Comparison of ENCODE assay signal across 15 cellular contexts in genomic region chr15:89936051-89936792, GRCh38. TPM values are rescaled to one million over a fixed set of nuclear protein-coding genes. Genes with fewer than 3 reads are reported as not detected.
A peak's percentile ranks its signal among the peaks of the same experiment; 100 is the strongest.
DNase-seq lines count a peak whose midpoint lies in the region; ATAC-seq and TF ChIP-seq lines count a peak whose summit lies in the region.
"Had no signal": no experiment of that assay in that cellular context is flagged by ENCODE, and none has a peak within 500 bp of the region (broad histone marks: within the 10 kb centered on the region; RNA-seq: fewer than 3 reads in every experiment).

No MANE protein-coding gene starts in this region.

- no peaks in the 10 kb centered on the region for H3K9me3 ChIP-seq in BLaER1
- H3K9me3 ChIP-seq in HEK293 (ENCODE audit: control insufficient read depth, insufficient read depth, low read depth, low read length): no peaks in the 10 kb centered on the region
- H3K9me3 ChIP-seq in RWPE2 (ENCODE audit: severe bottlenecking): no peaks in the 10 kb centered on the region
- H3K9me3 ChIP-seq: suprapubic skin had no signal

- CTCF ChIA-PET in HEK293 (lab: Yijun Ruan, JAX): interaction anchor here (0.7 to 1.2 kb wide), 2 partner anchors 61 to 160 kb away, joined by 3 to 5 read pairs; no protein-coding TSS in a partner anchor

- no peak overlapping the region for H3K4me3 ChIP-seq in BLaER1
- no peak overlapping the region for H3K4me3 ChIP-seq in HEK293 (ENCODE audit: low read depth, low read length)
- H3K4me3 ChIP-seq in RWPE2 (ENCODE audit: severe bottlenecking): no peak overlapping the region
- H3K4me3 ChIP-seq: suprapubic skin had no signal

- H3K36me3 Mint-ChIP-seq in activated T-helper 2 cell treated with anti-CD3 and anti-CD28 coated beads, Interferon-gamma antibody, Interleukin-2, Interleukin-4, amounts not matched to agents 10 μg/mL and 5 μg/mL and 100 μg/mL, durations not matched to agents 14 hours and 24 hours and 36 hours (ENCODE audit: low read depth): no peaks in the 10 kb centered on the region
- H3K36me3 Mint-ChIP-seq: naive B cell had no signal

- intact Hi-C loops in activated T-helper 2 cell treated with anti-CD3 and anti-CD28 coated beads, Interferon-gamma antibody, Interleukin-2, Interleukin-4, amounts not matched to agents 10 μg/mL and 5 μg/mL and 100 μg/mL, durations not matched to agents 14 hours and 24 hours and 36 hours (cut with micrococcal nuclease): no loop called here

- DNase-seq in RWPE2 (ENCODE audit: low spot score) (peak; percentile 37), foreskin keratinocyte (no peak), NCI-H510A (lab: John Stamatoyannopoulos, UW) (no peak)
- DNase-seq in activated T-helper 2 cell treated with anti-CD3 and anti-CD28 coated beads, Interferon-gamma antibody, Interleukin-2, Interleukin-4, amounts not matched to agents 10 μg/mL and 5 μg/mL and 100 μg/mL, durations not matched to agents 14 hours and 24 hours and 36 hours (ENCODE audit: low spot score): peak; percentile 26
- DNase-seq: activated effector memory CD4-positive, alpha-beta T cell treated with Interleukin-2 at 50 U/mL for 16 hours; H9; naive B cell; NCI-H345; RPMI8226 had no signal

- ATAC-seq in RWPE2 (ENCODE audit: low read depth) (0 out of 3 replicates have a peak, but pooled peaks have one; percentile 28), GM21526 (IDR thresholded peaks at IDR 0.05; ENCODE audit: low FRiP score, unreplicated experiment) (no peak), GM21515 (IDR thresholded peaks at IDR 0.05; ENCODE audit: unreplicated experiment) (no peak), foreskin keratinocyte (no peak)

- POLR2A ChIA-PET in HEK293 (lab: Yijun Ruan, JAX): no interaction called here

- no peaks in the 10 kb centered on the region for H4K20me1 ChIP-seq in BLaER1

- no peaks in the 10 kb centered on the region for H3K36me3 ChIP-seq in BLaER1
- no peaks in the 10 kb centered on the region for H3K36me3 ChIP-seq in HEK293 (ENCODE audit: control insufficient read depth in 2 of 2, insufficient read depth in 1 of 2, low read length in 2 of 2)
- H3K36me3 ChIP-seq in RWPE2 (ENCODE audit: low read depth): no peaks in the 10 kb centered on the region
- H3K36me3 ChIP-seq: suprapubic skin had no signal

- no peak overlapping the region for H3K9ac ChIP-seq in BLaER1

- H3K27me3 ChIP-seq in BLaER1 (no peaks in the 10 kb centered on the region), RWPE2 (ENCODE audit: insufficient read depth, poor library complexity, severe bottlenecking) (no peaks in the 10 kb centered on the region), foreskin keratinocyte (peaks cover 2% of the 10 kb centered on the region)
- H3K27me3 ChIP-seq: suprapubic skin had no signal

- peak overlapping the region; percentile 70 for H3K4me2 ChIP-seq in BLaER1

- H3K9me3 Mint-ChIP-seq in activated T-helper 2 cell treated with anti-CD3 and anti-CD28 coated beads, Interferon-gamma antibody, Interleukin-2, Interleukin-4, amounts not matched to agents 10 μg/mL and 5 μg/mL and 100 μg/mL, durations not matched to agents 14 hours and 24 hours and 36 hours: no peaks in the 10 kb centered on the region
- H3K9me3 Mint-ChIP-seq: H9 had no signal

- peaks cover 18% of the 10 kb centered on the region for H3K4me1 ChIP-seq in BLaER1
- H3K4me1 ChIP-seq in HEK293 (ENCODE audit: control insufficient read depth, insufficient read depth, low read length): no peaks in the 10 kb centered on the region
- H3K4me1 ChIP-seq in RWPE2 (ENCODE audit: insufficient read depth, poor library complexity, severe bottlenecking): peaks cover 4% of the 10 kb centered on the region
- H3K4me1 ChIP-seq in foreskin keratinocyte: no peaks in the 10 kb centered on the region
- H3K4me1 ChIP-seq: suprapubic skin had no signal

- peaks cover 4% of the 10 kb centered on the region for H3K27me3 Mint-ChIP-seq in activated T-helper 2 cell treated with anti-CD3 and anti-CD28 coated beads, Interferon-gamma antibody, Interleukin-2, Interleukin-4, amounts not matched to agents 10 μg/mL and 5 μg/mL and 100 μg/mL, durations not matched to agents 14 hours and 24 hours and 36 hours (ENCODE audit: low read depth)

- TF ChIP-seq CTCF in HEK293 (tag by site-specific recombination; IDR thresholded peaks at IDR 0.05): no peak
- no peak for TF ChIP-seq CTCF in RWPE2 (IDR thresholded peaks at IDR 0.05; ENCODE audit: poor library complexity, severe bottlenecking)
- TF ChIP-seq CTCF in foreskin keratinocyte (conservative IDR thresholded peaks at IDR 0.05): no peak

- H3K4me3 Mint-ChIP-seq in activated T-helper 2 cell treated with anti-CD3 and anti-CD28 coated beads, Interferon-gamma antibody, Interleukin-2, Interleukin-4, amounts not matched to agents 10 μg/mL and 5 μg/mL and 100 μg/mL, durations not matched to agents 14 hours and 24 hours and 36 hours (ENCODE audit: low read depth): no peak overlapping the region
- H3K4me3 Mint-ChIP-seq: B cell, H9 had no signal

- H3K4me1 Mint-ChIP-seq in activated T-helper 2 cell treated with anti-CD3 and anti-CD28 coated beads, Interferon-gamma antibody, Interleukin-2, Interleukin-4, amounts not matched to agents 10 μg/mL and 5 μg/mL and 100 μg/mL, durations not matched to agents 14 hours and 24 hours and 36 hours (ENCODE audit: low read depth): peaks cover 24% of the 10 kb centered on the region
- H3K4me1 Mint-ChIP-seq: B cell, H9 had no signal

- H3K27ac ChIP-seq in BLaER1 (no peak overlapping the region), HEK293 (ENCODE audit: extremely low read depth, low read depth, low read length) (no peak overlapping the region), RWPE2 (ENCODE audit: poor library complexity, severe bottlenecking) (no peak overlapping the region), foreskin keratinocyte (no peak overlapping the region)
- H3K27ac ChIP-seq: suprapubic skin had no signal

- H3K27ac Mint-ChIP-seq in activated T-helper 2 cell treated with anti-CD3 and anti-CD28 coated beads, Interferon-gamma antibody, Interleukin-2, Interleukin-4, amounts not matched to agents 10 μg/mL and 5 μg/mL and 100 μg/mL, durations not matched to agents 14 hours and 24 hours and 36 hours: peak overlapping the region; percentile 35
- H3K27ac Mint-ChIP-seq: B cell, H9, naive B cell had no signal

TF ChIP-seq in HEK293, 187 proteins besides CTCF, POLR2A, EP300 and RAD21:
- TF ChIP-seq ZNF549 (tag by site-specific recombination; IDR thresholded peaks at IDR 0.05) (no peak), ZSCAN4 (tag by site-specific recombination; IDR thresholded peaks at IDR 0.05) (peak; percentile 47; the same call in 1 of the 2 replicates)

RNA-seq across cellular contexts. Expression of gene ARPIN, which starts 23.5 kb away (rescaled TPM):
- not detected in 2 replicates for total RNA-seq in activated T-helper 2 cell treated with anti-CD3 and anti-CD28 coated beads, Interferon-gamma antibody, Interleukin-2, Interleukin-4, amounts not matched to agents 10 μg/mL and 5 μg/mL and 100 μg/mL, durations not matched to agents 14 hours and 24 hours and 36 hours
- total RNA-seq in foreskin keratinocyte: 10.8 and 12.5 TPM in 2 replicates
- 7.9 and 10.4 TPM in 2 replicates for polyA plus RNA-seq in foreskin keratinocyte

RNA-seq across cellular contexts. Expression of gene AP3S2, which starts 42.4 kb away (rescaled TPM):
- 20.6 and 24.6 TPM in 2 replicates for total RNA-seq in activated T-helper 2 cell treated with anti-CD3 and anti-CD28 coated beads, Interferon-gamma antibody, Interleukin-2, Interleukin-4, amounts not matched to agents 10 μg/mL and 5 μg/mL and 100 μg/mL, durations not matched to agents 14 hours and 24 hours and 36 hours
- 25.8 and 40.3 TPM in 2 replicates for total RNA-seq in foreskin keratinocyte
- polyA plus RNA-seq in foreskin keratinocyte: 11.8 and 12.0 TPM in 2 replicates

Comparison
In these comparisons a context has a peak if more than half of its experiments do, and no peak if none do; other contexts are left out.
1. DNase-seq: peak in RWPE2 (single experiment) and activated T-helper 2 cell treated with anti-CD3 and anti-CD28 coated beads, Interferon-gamma antibody, Interleukin-2, Interleukin-4, amounts not matched to agents 10 μg/mL and 5 μg/mL and 100 μg/mL, durations not matched to agents 14 hours and 24 hours and 36 hours (single experiment); none in foreskin keratinocyte (0 of 2) and NCI-H510A (single experiment).
2. RNA of gene ARPIN, which starts 23.5 kb away (total RNA-seq): 10.8 to 12.5 TPM in foreskin keratinocyte; not detected in activated T-helper 2 cell treated with anti-CD3 and anti-CD28 coated beads, Interferon-gamma antibody, Interleukin-2, Interleukin-4, amounts not matched to agents 10 μg/mL and 5 μg/mL and 100 μg/mL, durations not matched to agents 14 hours and 24 hours and 36 hours; every median in the first group is over 10 times any median in the second.